Comparison of ENCODE assay signal across 17 cellular contexts in the genomic region with DNA sequence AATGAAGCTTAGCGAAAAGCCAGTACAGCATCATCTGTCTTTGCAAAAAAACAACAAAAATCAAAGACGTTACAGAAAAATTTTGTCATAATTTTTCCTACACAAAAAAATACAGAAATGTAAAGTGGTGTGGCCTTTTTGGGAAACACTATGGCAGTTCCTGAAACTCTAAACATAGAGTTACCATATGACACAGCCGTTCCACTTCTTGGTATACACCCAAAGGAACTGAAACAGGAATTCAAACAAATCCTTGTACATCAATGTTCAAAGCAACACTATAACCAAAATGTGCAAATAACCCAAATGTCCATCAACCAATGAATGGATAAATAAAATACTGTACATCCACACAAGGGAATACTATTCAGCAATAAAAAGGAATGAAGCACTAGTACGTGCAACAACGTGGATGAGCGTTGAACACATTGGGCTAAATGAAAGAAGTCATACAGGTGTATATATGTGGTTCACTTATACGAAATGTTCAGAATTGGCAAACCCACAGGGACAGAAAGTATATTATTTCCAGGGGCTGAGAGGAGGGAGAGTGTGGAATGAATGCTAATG. TPM values are rescaled to one million over a fixed set of nuclear protein-coding genes. Genes with fewer than 3 reads are reported as not detected.
DNase-seq lines count a peak whose midpoint lies in the region; ATAC-seq and TF ChIP-seq lines count a peak whose summit lies in the region.
"Had no signal": no experiment of that assay in that cellular context is flagged by ENCODE, and none has a peak within 500 bp of the region (broad histone marks: within the 10 kb centered on the region; RNA-seq: fewer than 3 reads in every experiment).

No MANE protein-coding gene starts in this region.

- peaks cover 20% of the 10 kb centered on the region for H3K36me3 Mint-ChIP-seq in IgD-negative memory B cell
- peaks cover 62% of the 10 kb centered on the region for H3K36me3 Mint-ChIP-seq in activated B cell treated with CpG ODN at 0.5 μM for 24 hours (ENCODE audit: low read depth)

- POLR2A ChIA-PET in activated B cell treated with CpG ODN at 0.5 μM for 24 hours (lab: Charles Lee), result interaction anchor here (0.8 to 1.1 kb wide), 2 partner anchors 12 to 61 kb away, joined by 4 read pairs; no protein-coding TSS in a partner anchor

- TF ChIP-seq CTCF in activated B cell treated with CpG ODN at 0.5 μM for 24 hours (IDR thresholded peaks at IDR 0.05), result no peak

- peaks cover 63 to 83% (median 74%) of the 10 kb centered on the region in 3 donors for H3K4me1 Mint-ChIP-seq in IgD-negative memory B cell
- H3K4me1 Mint-ChIP-seq in activated B cell treated with CpG ODN at 0.5 μM for 24 hours, result peaks cover 87% of the 10 kb centered on the region
- H3K4me1 Mint-ChIP-seq: GM23338 had no signal

- intact Hi-C loops in activated B cell treated with CpG ODN at 0.5 μM for 24 hours (cut with micrococcal nuclease), result no loop called here

- peak overlapping the region in 2 of 3 donors; percentile 26 to 49 for H3K27ac Mint-ChIP-seq in IgD-negative memory B cell
- H3K27ac Mint-ChIP-seq in activated B cell treated with CpG ODN at 0.5 μM for 24 hours, result peak overlapping the region; percentile 65
- H3K27ac Mint-ChIP-seq: GM23338 had no signal

- H3K9me3 Mint-ChIP-seq in IgD-negative memory B cell (peaks cover 0 to 3% (median 2%) of the 10 kb centered on the region in 3 donors), activated B cell treated with CpG ODN at 0.5 μM for 24 hours (no peaks in the 10 kb centered on the region)
- H3K9me3 Mint-ChIP-seq: GM23338 had no signal

- H3K27me3 Mint-ChIP-seq in IgD-negative memory B cell, result peaks cover 1% of the 10 kb centered on the region
- H3K27me3 Mint-ChIP-seq in activated B cell treated with CpG ODN at 0.5 μM for 24 hours, result no peaks in the 10 kb centered on the region

- H3K4me3 Mint-ChIP-seq in IgD-negative memory B cell (peak overlapping the region in 2 of 4 donors; percentile 3 to 71), activated B cell treated with CpG ODN at 0.5 μM for 24 hours (peak overlapping the region; percentile 9)
- H3K4me3 Mint-ChIP-seq: GM23338 had no signal

- CTCF ChIA-PET in activated B cell treated with CpG ODN at 0.5 μM for 24 hours (lab: Charles Lee), result interaction anchor here (1.5 kb wide), 1 partner anchor 24 kb away, joined by 3 read pairs; no protein-coding TSS in a partner anchor

- DNase-seq in CD1c-positive myeloid dendritic cell (ENCODE audit: extremely low spot score) (peak; percentile 77), activated B cell treated with CpG ODN at 0.5 μM for 24 hours (no peak), pons (ENCODE audit: low spot score) (peak; percentile 57), activated gamma-delta T cell (lab: John Stamatoyannopoulos, UW) (no peak)
- DNase-seq: Caco-2, DMS79, KG1, NCI-H1105 treated with DMSO at 0.1 percent for 48 hours, NCI-H187, NCI-H748 treated with DMSO at 0.1 percent for 48 hours, SHP77 had no signal

- no peak for ATAC-seq in activated B cell treated with CpG ODN at 0.5 μM for 24 hours (ENCODE audit: low read depth)
- no peak for ATAC-seq in HG03045 (IDR thresholded peaks at IDR 0.05; ENCODE audit: unreplicated experiment)
- no peak for ATAC-seq in GM21526 (IDR thresholded peaks at IDR 0.05; ENCODE audit: low FRiP score, unreplicated experiment)
- ATAC-seq: GM12878, GM23338, SK-N-SH treated with all-trans-retinoic acid at 6 μM for 48 hours had no signal

RNA-seq across cellular contexts. Expression of a gene that starts 46.8 kb away (rescaled TPM):
- polyA plus RNA-seq in IgD-negative memory B cell, result 42.6 TPM
- 52.6 and 56.3 TPM in 2 replicates for total RNA-seq in activated B cell treated with CpG ODN at 0.5 μM for 24 hours

RNA-seq across cellular contexts. Expression of a gene that starts 46.8 kb away (rescaled TPM):
- polyA plus RNA-seq in IgD-negative memory B cell, result 2.0 TPM
- total RNA-seq in activated B cell treated with CpG ODN at 0.5 μM for 24 hours, result 11.8 and 13.1 TPM in 2 replicates

Comparison
In these comparisons a context has a peak if more than half of its experiments do, and no peak if none do; other contexts are left out.
1. DNase-seq: peak in CD1c-positive myeloid dendritic cell (single experiment) and pons (single experiment); none in activated B cell treated with CpG ODN at 0.5 μM for 24 hours (single experiment) and activated gamma-delta T cell (single experiment).